1 cellular context compared by ENCODE assay signal in the genomic region with DNA sequence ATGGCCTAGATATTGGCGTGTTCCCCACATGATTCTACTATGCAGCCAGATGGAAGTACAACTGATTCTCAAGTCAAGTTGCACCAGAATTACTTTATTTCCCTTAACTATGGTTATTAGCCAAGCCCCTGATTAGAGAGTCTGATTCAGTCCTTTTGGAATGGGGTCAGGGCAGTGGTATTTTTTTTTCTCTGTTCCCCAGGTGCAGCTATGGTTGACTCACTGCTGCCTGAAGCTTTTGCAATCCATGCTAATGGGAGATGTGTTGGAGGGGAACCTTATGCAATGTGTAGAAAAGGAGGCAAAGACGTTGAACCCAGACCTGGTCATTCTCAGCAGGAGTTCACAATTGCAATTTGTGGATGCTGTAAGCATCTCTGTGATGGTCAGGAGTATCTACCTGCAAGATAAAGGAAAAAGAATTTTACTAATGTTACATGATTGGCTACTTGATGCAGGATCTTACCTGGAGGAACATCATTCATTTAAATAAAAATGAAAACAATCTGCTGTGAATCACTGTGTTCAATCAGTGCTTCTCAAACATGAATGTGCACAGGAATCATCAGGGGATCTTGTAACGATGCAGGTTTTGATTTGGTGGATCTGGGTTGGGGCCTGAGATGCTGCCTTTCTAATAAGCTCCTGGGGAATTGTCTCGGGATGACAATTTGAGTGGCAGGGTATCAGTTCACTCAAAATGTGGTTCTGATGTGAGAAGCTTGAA.
TF ChIP-seq lines count a peak whose summit lies in the region.

No MANE protein-coding gene starts in this region.

TF ChIP-seq in GM23338, 12 proteins besides CTCF, POLR2A, EP300 and RAD21 (continued from another document):
- TF ChIP-seq ZNF462 (CRISPR knock-in tag; IDR thresholded peaks at IDR 0.05), result no peak
